ENCODE assay signal across 16 cellular contexts in genomic region chr5:179385892-179386291, GRCh38. TPM values are rescaled to one million over a fixed set of nuclear protein-coding genes. Genes with fewer than 3 reads are reported as not detected.
"Had no signal": no experiment of that assay in that cellular context is flagged by ENCODE, and none has a peak within 500 bp of the region (broad histone marks: within the 10 kb centered on the region; RNA-seq: fewer than 3 reads in every experiment).

No MANE protein-coding gene starts in this region.

- H3K36me3 ChIP-seq: adrenal gland, colonic mucosa, heart left ventricle, pancreas had no signal

- ATAC-seq: heart left ventricle, left colon, pancreas had no signal

- H3K9me3 ChIP-seq: colonic mucosa, pancreas had no signal

- H3K4me1 ChIP-seq: adrenal gland, colonic mucosa, heart left ventricle, pancreas, tibial artery had no signal

- H3K4me3 ChIP-seq: adrenal gland, colonic mucosa, heart left ventricle, lung, pancreas, skin epidermis, tibial artery had no signal

- H3K27ac ChIP-seq: adrenal gland, colonic mucosa, heart left ventricle, pancreas, tibial artery had no signal

- H3K27me3 ChIP-seq: adrenal gland, colonic mucosa, pancreas had no signal

- DNase-seq: activated CD4-positive, CD25-positive, alpha-beta regulatory T cell treated with anti-CD3 and anti-CD28 coated beads, Interleukin-2, amount 50 U/mL, for 72 hours; caudate nucleus; colonic mucosa; effector CD8-positive, alpha-beta T cell; left colon; stimulated activated CD4-positive, alpha-beta T cell treated with anti-CD3 and anti-CD28 coated beads, Interleukin-4, amount 100 ng/mL, for 24 hours; stimulated activated naive CD4-positive, alpha-beta T cell; tibial artery had no signal

RNA-seq across cellular contexts. Expression of gene ADAMTS2, which starts 40.6 kb away (rescaled TPM):
- total RNA-seq: activated CD8-positive, alpha-beta memory T cell treated with anti-CD3 and anti-CD28 coated beads for 36 hours; activated T-helper 2 cell treated with anti-CD3 and anti-CD28 coated beads, Interferon-gamma antibody, Interleukin-2, Interleukin-4, amounts not matched to agents 10 μg/mL and 5 μg/mL and 100 μg/mL, durations not matched to agents 14 hours and 24 hours and 36 hours; endothelial cell of umbilical vein had no signal
- polyA plus RNA-seq: endothelial cell of umbilical vein had no signal
